1 cellular context compared by ENCODE assay signal in genomic region chr17:45247429-45248131, GRCh38.
TF ChIP-seq lines count a peak whose summit lies in the region.

No MANE protein-coding gene starts in this region.

TF ChIP-seq in HepG2, 621 proteins besides CTCF, POLR2A, EP300 and RAD21 (continued from another document and continues in another):
- TF ChIP-seq HOXA9 (CRISPR knock-in tag; IDR thresholded peaks at IDR 0.05; ENCODE audit: borderline replicate concordance) = no peak
- no peak for TF ChIP-seq ZNF614 (CRISPR knock-in tag; IDR thresholded peaks at IDR 0.05; ENCODE audit: borderline replicate concordance)
- TF ChIP-seq ZNF33A (CRISPR knock-in tag; IDR thresholded peaks at IDR 0.05; ENCODE audit: borderline replicate concordance) = no peak
- TF ChIP-seq ARHGAP35 (CRISPR knock-in tag; IDR thresholded peaks at IDR 0.05; ENCODE audit: borderline replicate concordance) = no peak
- TF ChIP-seq ZNF34 (CRISPR knock-in tag; IDR thresholded peaks at IDR 0.05; ENCODE audit: borderline replicate concordance) = no peak
- TF ChIP-seq ZNF768 (CRISPR knock-in tag; IDR thresholded peaks at IDR 0.05) = 0 out of 2 replicates have a peak, but pooled peaks have one; percentile 0
- no peak for TF ChIP-seq SKI (IDR thresholded peaks at IDR 0.05; ENCODE audit: partially characterized antibody)
- TF ChIP-seq ZNF691 (CRISPR knock-in tag; IDR thresholded peaks at IDR 0.05; ENCODE audit: borderline replicate concordance, low read depth) = no peak
- TF ChIP-seq ZNF816 (CRISPR knock-in tag; IDR thresholded peaks at IDR 0.05; ENCODE audit: borderline replicate concordance) = no peak
- TF ChIP-seq IKZF1 (IDR thresholded peaks at IDR 0.05) = no peak
- TF ChIP-seq KLF15 (CRISPR knock-in tag; IDR thresholded peaks at IDR 0.05; ENCODE audit: borderline replicate concordance) = peak; percentile 90; the same call in 1 of the 2 replicates
- no peak for TF ChIP-seq ZBTB1 (CRISPR knock-in tag; IDR thresholded peaks at IDR 0.05; ENCODE audit: borderline replicate concordance)
- TF ChIP-seq SPEN (CRISPR knock-in tag; IDR thresholded peaks at IDR 0.05; ENCODE audit: low read depth) = no peak
- no peak for TF ChIP-seq NBN (conservative IDR thresholded peaks at IDR 0.05)
- TF ChIP-seq ZNF484 (CRISPR knock-in tag; IDR thresholded peaks at IDR 0.05; ENCODE audit: borderline replicate concordance, low read depth) = no peak
- TF ChIP-seq HOXA5 (CRISPR knock-in tag; IDR thresholded peaks at IDR 0.05) = peak; percentile 48; the same call in 1 of the 2 replicates
- peak; percentile 62; the same call in 1 of the 2 replicates for TF ChIP-seq ATF1 (CRISPR knock-in tag; IDR thresholded peaks at IDR 0.05)
- no peak for TF ChIP-seq RAD51 (IDR thresholded peaks at IDR 0.05; ENCODE audit: borderline replicate concordance)
- TF ChIP-seq PHF20 (CRISPR knock-in tag; IDR thresholded peaks at IDR 0.05) = no peak; the same call in 1 of the 2 replicates
- peak; percentile 77 for TF ChIP-seq ZFP91 (CRISPR knock-in tag; IDR thresholded peaks at IDR 0.05; ENCODE audit: borderline replicate concordance)
- no peak for TF ChIP-seq ZNF503 (CRISPR knock-in tag; IDR thresholded peaks at IDR 0.05)
- no peak for TF ChIP-seq JDP2 (CRISPR knock-in tag; IDR thresholded peaks at IDR 0.05; ENCODE audit: borderline replicate concordance)
- TF ChIP-seq ZNF841 (CRISPR knock-in tag; IDR thresholded peaks at IDR 0.05; ENCODE audit: borderline replicate concordance) = no peak
- no peak for TF ChIP-seq SMYD3 (CRISPR knock-in tag; IDR thresholded peaks at IDR 0.05)
- no peak for TF ChIP-seq ZXDC (CRISPR knock-in tag; IDR thresholded peaks at IDR 0.05)
- no peak; the same call in 1 of the 2 replicates for TF ChIP-seq NR2C2 (CRISPR knock-in tag; IDR thresholded peaks at IDR 0.05; ENCODE audit: borderline replicate concordance)
- TF ChIP-seq ZNF180 (CRISPR knock-in tag; IDR thresholded peaks at IDR 0.05; ENCODE audit: borderline replicate concordance, low read depth) = no peak
- TF ChIP-seq PTBP1 (IDR thresholded peaks at IDR 0.05; ENCODE audit: low read depth, low read length, poor library complexity, severe bottlenecking) = no peak
- TF ChIP-seq ZNF362 (CRISPR knock-in tag; IDR thresholded peaks at IDR 0.05; ENCODE audit: borderline replicate concordance) = no peak
- TF ChIP-seq ARID4A (CRISPR knock-in tag; IDR thresholded peaks at IDR 0.05; ENCODE audit: borderline replicate concordance) = peak; percentile 70; the same call in 1 of the 2 replicates
- TF ChIP-seq KIAA2018 (CRISPR knock-in tag; IDR thresholded peaks at IDR 0.05; ENCODE audit: borderline replicate concordance) = no peak
- TF ChIP-seq ZNF564 (CRISPR knock-in tag; IDR thresholded peaks at IDR 0.05) = peak; percentile 39; the same call in 1 of the 2 replicates
